Comparison of ENCODE assay signal across 24 cellular contexts in genomic region chr3:117435481-117435880, GRCh38.
"Had no signal": no experiment of that assay in that cellular context is flagged by ENCODE, and none has a peak within 500 bp of the region (broad histone marks: within the 10 kb centered on the region; RNA-seq: fewer than 3 reads in every experiment).

No MANE protein-coding gene starts in this region.

- H3K4me1 Mint-ChIP-seq: naive thymus-derived CD4-positive, alpha-beta T cell; nephron; stimulated activated effector memory CD8-positive, alpha-beta T cell treated with anti-CD3 and anti-CD28 coated beads, Interleukin-12 subunit alpha, Interleukin-12 subunit beta, amount 100 ng/mL, for 72 hours had no signal

- H3K27me3 Mint-ChIP-seq: naive thymus-derived CD4-positive, alpha-beta T cell; progenitor cell of endocrine pancreas had no signal

- H3K27ac Mint-ChIP-seq: endodermal cell; naive thymus-derived CD4-positive, alpha-beta T cell; nephron; neural progenitor cell; progenitor cell of endocrine pancreas; stimulated activated effector memory CD8-positive, alpha-beta T cell treated with anti-CD3 and anti-CD28 coated beads, Interleukin-12 subunit alpha, Interleukin-12 subunit beta, amount 100 ng/mL, for 72 hours had no signal

- H3K9me3 Mint-ChIP-seq: endodermal cell, nephron, neural progenitor cell had no signal

- ATAC-seq: esophagus mucosa; gastrocnemius medialis; heart left ventricle; left lung; naive thymus-derived CD4-positive, alpha-beta T cell; sciatic nerve; stimulated activated effector memory CD8-positive, alpha-beta T cell treated with anti-CD3 and anti-CD28 coated beads, Interleukin-12 subunit alpha, Interleukin-12 subunit beta, amount 100 ng/mL, for 72 hours had no signal

- H3K36me3 Mint-ChIP-seq: naive thymus-derived CD4-positive, alpha-beta T cell; neural progenitor cell; stimulated activated effector memory CD8-positive, alpha-beta T cell treated with anti-CD3 and anti-CD28 coated beads, Interleukin-12 subunit alpha, Interleukin-12 subunit beta, amount 100 ng/mL, for 72 hours had no signal

- DNase-seq: dorsolateral prefrontal cortex; effector CD4-positive, alpha-beta T cell; endodermal cell; foreskin fibroblast; gastrocnemius medialis; heart left ventricle; kidney; left lung; mesenchymal stem cell; midbrain; naive thymus-derived CD4-positive, alpha-beta T cell; stimulated activated CD4-positive, alpha-beta T cell treated with anti-CD3 and anti-CD28 coated beads, Interleukin-12 subunit alpha, Interleukin-12 subunit beta, amount 100 ng/mL, for 4 hours; stimulated activated CD4-positive, alpha-beta T cell treated with anti-CD3 and anti-CD28 coated beads, Interleukin-1b, Interleukin-23, amount 100 ng/mL, for 48 hours; stimulated activated CD4-positive, alpha-beta T cell treated with anti-CD3 and anti-CD28 coated beads, Interleukin-4, amount 100 ng/mL, for 1 hour; stimulated activated naive CD4-positive, alpha-beta T cell treated with Interleukin-2 at 50 U/mL for 16 hours; stomach; thyroid gland; trophoblast cell had no signal

- H3K4me3 Mint-ChIP-seq: endodermal cell; naive thymus-derived CD4-positive, alpha-beta T cell; nephron; neural progenitor cell; stimulated activated effector memory CD8-positive, alpha-beta T cell treated with anti-CD3 and anti-CD28 coated beads, Interleukin-12 subunit alpha, Interleukin-12 subunit beta, amount 100 ng/mL, for 72 hours had no signal
